ENCODE assay signal across 20 cellular contexts in genomic region chr18:77223221-77223639, GRCh38. TPM values are rescaled to one million over a fixed set of nuclear protein-coding genes. Genes with fewer than 3 reads are reported as not detected.
DNase-seq lines count a peak whose midpoint lies in the region; ATAC-seq, FAIRE-seq and TF ChIP-seq lines count a peak whose summit lies in the region.
"Had no signal": no experiment of that assay in that cellular context is flagged by ENCODE, and none has a peak within 500 bp of the region (broad histone marks: within the 10 kb centered on the region; RNA-seq: fewer than 3 reads in every experiment).

No MANE protein-coding gene starts in this region.

- CTCF ChIA-PET in PC-9 (lab: Charles Lee) = interaction anchor here (0.6 kb wide), 1 partner anchor 379 kb away, joined by 3 read pairs; no protein-coding TSS in a partner anchor

- peaks cover 19% of the 10 kb centered on the region for H3K9me3 Mint-ChIP-seq in activated CD4-positive, alpha-beta T cell treated with anti-CD3 and anti-CD28 coated beads, Interleukin-2, amount 10 ng/mL, durations not matched to agents 24 days and 14 days
- no peaks in the 10 kb centered on the region for H3K9me3 Mint-ChIP-seq in astrocyte (ENCODE audit: unreplicated experiment)
- H3K9me3 Mint-ChIP-seq: CD8-positive, alpha-beta T cell had no signal

- no peaks in the 10 kb centered on the region for H3K79me2 ChIP-seq in PC-9 (ENCODE audit: low read depth)
- no peaks in the 10 kb centered on the region for H3K79me2 ChIP-seq in astrocyte (ENCODE audit: insufficient read depth, low read length)
- H3K79me2 ChIP-seq: parathyroid adenoma had no signal

- H3K9me3 ChIP-seq in PC-9 (ENCODE audit: insufficient read depth, low read depth) (no peaks in the 10 kb centered on the region), astrocyte (ENCODE audit: insufficient read depth, low read depth, low read length) (no peaks in the 10 kb centered on the region)
- H3K9me3 ChIP-seq: transverse colon had no signal

- no TSS peak for BruUV-seq in PC-9 (replicated peaks; lab: Mats Ljungman, UMichigan)

- no peak for ATAC-seq in GM21528 (IDR thresholded peaks at IDR 0.05; ENCODE audit: low FRiP score, unreplicated experiment)
- no peak for ATAC-seq in GM19467 (IDR thresholded peaks at IDR 0.05; ENCODE audit: unreplicated experiment)
- ATAC-seq: CD8-positive, alpha-beta T cell; GM12878 had no signal

- peak overlapping the region; percentile 51 for H3K27ac Mint-ChIP-seq in activated CD4-positive, alpha-beta T cell treated with anti-CD3 and anti-CD28 coated beads, Interleukin-2, amount 10 ng/mL, durations not matched to agents 24 days and 14 days
- no peak overlapping the region for H3K27ac Mint-ChIP-seq in astrocyte (ENCODE audit: unreplicated experiment)
- H3K27ac Mint-ChIP-seq: CD8-positive, alpha-beta T cell had no signal

- no peak overlapping the region for H3K9ac ChIP-seq in astrocyte (ENCODE audit: low read length)
- H3K9ac ChIP-seq: KMS-11, parathyroid adenoma had no signal

- no peak for FAIRE-seq in astrocyte (lab: Jason Lieb, UNC)
- FAIRE-seq: GM12878 had no signal

- 0 out of 2 replicates have a peak, but pooled peaks cover 5% of the 10 kb centered on the region for H3K27me3 ChIP-seq in PC-9 (ENCODE audit: insufficient read depth, low read depth)
- no peaks in the 10 kb centered on the region for H3K27me3 ChIP-seq in astrocyte (ENCODE audit: insufficient read depth, low read length)

- peak; percentile 55 for DNase-seq in activated CD4-positive, alpha-beta T cell treated with anti-CD3 and anti-CD28 coated beads, Interleukin-2, amount 10 ng/mL, durations not matched to agents 24 days and 14 days
- DNase-seq in activated CD4-positive, alpha-beta T cell treated with anti-CD3 and anti-CD28 coated beads, Interleukin-2, amount 50 U/mL, for 1 hour = no peak
- DNase-seq in PC-9 (no peak), astrocyte (ENCODE audit: low read depth) (no peak), NCI-H510A treated with DMSO at 0.1 percent for 48 hours (lab: John Stamatoyannopoulos, UW) (no peak)
- DNase-seq in stimulated activated CD4-positive, alpha-beta T cell treated with anti-CD3 and anti-CD28 coated beads, Interleukin-4, amount 100 ng/mL, for 1 hour = peak; percentile 24
- DNase-seq: ACHN; caudate nucleus; CD8-positive, alpha-beta T cell; effector memory CD4-positive, alpha-beta T cell; NCI-H1417 treated with DMSO at 0.1 percent for 48 hours; NCI-H226; small intestine; transverse colon had no signal

- peaks cover 5% of the 10 kb centered on the region for H3F3A ChIP-seq in PC-9 (ENCODE audit: insufficient read depth, low read depth)

- H2AFZ ChIP-seq in PC-9 = no peak overlapping the region
- H2AFZ ChIP-seq in astrocyte (ENCODE audit: low read depth, low read length) = peak overlapping the region; percentile 2
- H2AFZ ChIP-seq: parathyroid adenoma had no signal

- H3K4me1 ChIP-seq in PC-9 (replicated peaks; ENCODE audit: insufficient read depth) = peaks cover 18% of the 10 kb centered on the region
- no peaks in the 10 kb centered on the region for H3K4me1 ChIP-seq in astrocyte (ENCODE audit: insufficient read depth, low read length)
- H3K4me1 ChIP-seq: parathyroid adenoma had no signal

- H3K4me3 Mint-ChIP-seq in activated CD4-positive, alpha-beta T cell treated with anti-CD3 and anti-CD28 coated beads, Interleukin-2, amount 10 ng/mL, durations not matched to agents 24 days and 14 days = no peak overlapping the region
- H3K4me3 Mint-ChIP-seq in astrocyte (ENCODE audit: unreplicated experiment) = no peak overlapping the region
- H3K4me3 Mint-ChIP-seq: CD8-positive, alpha-beta T cell had no signal

- no peak overlapping the region for H3K4me3 ChIP-seq in PC-9
- H3K4me3 ChIP-seq in astrocyte (ENCODE audit: insufficient read depth, low read depth, low read length) = no peak overlapping the region
- H3K4me3 ChIP-seq: GM12878, transverse colon had no signal

- TF ChIP-seq CTCF in PC-9 (conservative IDR thresholded peaks at IDR 0.05) (no peak), astrocyte (IDR thresholded peaks at IDR 0.05; ENCODE audit: insufficient read depth, low read depth, low read length) (no peak)

- intact Hi-C loops in activated CD4-positive, alpha-beta T cell treated with anti-CD3 and anti-CD28 coated beads, Interleukin-2, amount 10 ng/mL, durations not matched to agents 24 days and 14 days (cut with micrococcal nuclease) = loop anchor here (1.0 kb wide), 1 partner anchor 160 kb away; no protein-coding TSS in a partner anchor
- intact Hi-C loops in PC-9 (cut with micrococcal nuclease; ENCODE audit: unreplicated experiment) = no loop called here

- no peaks in the 10 kb centered on the region for H3K9me2 ChIP-seq in PC-9 (ENCODE audit: insufficient read depth)

- H3K4me1 Mint-ChIP-seq in activated CD4-positive, alpha-beta T cell treated with anti-CD3 and anti-CD28 coated beads, Interleukin-2, amount 10 ng/mL, durations not matched to agents 24 days and 14 days = peaks cover 6% of the 10 kb centered on the region
- H3K4me1 Mint-ChIP-seq in astrocyte (ENCODE audit: low read depth, unreplicated experiment) = peaks cover 1% of the 10 kb centered on the region

- H3K27me3 Mint-ChIP-seq in activated CD4-positive, alpha-beta T cell treated with anti-CD3 and anti-CD28 coated beads, Interleukin-2, amount 10 ng/mL, durations not matched to agents 24 days and 14 days = peaks cover 15% of the 10 kb centered on the region
- peaks cover 4% of the 10 kb centered on the region for H3K27me3 Mint-ChIP-seq in astrocyte (ENCODE audit: low read depth, unreplicated experiment)

- H3K27ac ChIP-seq in PC-9 (peak overlapping the region; percentile 56), astrocyte (ENCODE audit: low read depth, low read length) (no peak overlapping the region)
- H3K27ac ChIP-seq: KMS-11, parathyroid adenoma, transverse colon had no signal

- H4K20me1 ChIP-seq in PC-9 (ENCODE audit: insufficient read depth) = no peaks in the 10 kb centered on the region
- H4K20me1 ChIP-seq in astrocyte (ENCODE audit: insufficient read depth, low read length) = no peaks in the 10 kb centered on the region

- peak overlapping the region; percentile 46 for H3K4me2 ChIP-seq in PC-9
- H3K4me2 ChIP-seq in astrocyte (ENCODE audit: low read length) = no peak overlapping the region
- H3K4me2 ChIP-seq: KMS-11 had no signal

- no peaks in the 10 kb centered on the region for H3K36me3 Mint-ChIP-seq in activated CD4-positive, alpha-beta T cell treated with anti-CD3 and anti-CD28 coated beads, Interleukin-2, amount 10 ng/mL, durations not matched to agents 24 days and 14 days (ENCODE audit: low read depth)
- no peaks in the 10 kb centered on the region for H3K36me3 Mint-ChIP-seq in astrocyte (ENCODE audit: low read depth, unreplicated experiment)
- H3K36me3 Mint-ChIP-seq: CD8-positive, alpha-beta T cell had no signal

- POLR2A ChIA-PET in PC-9 (lab: Charles Lee; ENCODE audit: unreplicated experiment) = no interaction called here

- H3K36me3 ChIP-seq in PC-9 (ENCODE audit: low read depth) = no peaks in the 10 kb centered on the region
- no peaks in the 10 kb centered on the region for H3K36me3 ChIP-seq in astrocyte (ENCODE audit: insufficient read depth, low read length)
- H3K36me3 ChIP-seq: transverse colon had no signal

RNA-seq across cellular contexts. Expression of gene GALR1, which starts 26.4 kb away (rescaled TPM):
- not detected in 2 replicates for total RNA-seq in activated CD4-positive, alpha-beta T cell treated with anti-CD3 and anti-CD28 coated beads, Interleukin-2, amount 10 ng/mL, durations not matched to agents 24 days and 14 days
- not detected in 2 replicates for total RNA-seq in PC-9 (2021)
- not detected in 2 replicates for total RNA-seq in astrocyte
- total RNA-seq: CD8-positive, alpha-beta T cell; GM12878; OCI-LY7 had no signal

Comparison
In these comparisons a context has a peak if more than half of its experiments do, and no peak if none do; other contexts are left out.
1. DNase-seq: peak in activated CD4-positive, alpha-beta T cell treated with anti-CD3 and anti-CD28 coated beads, Interleukin-2, amount 10 ng/mL, durations not matched to agents 24 days and 14 days (single experiment) and stimulated activated CD4-positive, alpha-beta T cell treated with anti-CD3 and anti-CD28 coated beads, Interleukin-4, amount 100 ng/mL, for 1 hour (single experiment); none in activated CD4-positive, alpha-beta T cell treated with anti-CD3 and anti-CD28 coated beads, Interleukin-2, amount 50 U/mL, for 1 hour (single experiment), PC-9 (0 of 2), astrocyte (single experiment) and NCI-H510A treated with DMSO at 0.1 percent for 48 hours (single experiment).